In genomic region chr5:75574791-75575190, GRCh38 we compare ENCODE assay signal across 1 cellular context.
TF ChIP-seq lines count a peak whose summit lies in the region.

No MANE protein-coding gene starts in this region.

TF ChIP-seq in GM12878, 131 proteins besides CTCF, POLR2A, EP300 and RAD21 (continued from another document):
- TF ChIP-seq SKIL (IDR thresholded peaks at IDR 0.05; ENCODE audit: low read depth, poor library complexity, severe bottlenecking) = peak; percentile 69
TF ChIP-seq in GM12878: peak in this region for 2.
